Comparison of ENCODE assay signal across 9 cellular contexts in genomic region chr9:37262410-37262809, GRCh38.
DNase-seq lines count a peak whose midpoint lies in the region; ATAC-seq, FAIRE-seq and TF ChIP-seq lines count a peak whose summit lies in the region.
"Had no signal": no experiment of that assay in that cellular context is flagged by ENCODE, and none has a peak within 500 bp of the region (broad histone marks: within the 10 kb centered on the region; RNA-seq: fewer than 3 reads in every experiment).

No MANE protein-coding gene starts in this region.

- H3K14ac ChIP-seq in H1 (ENCODE audit: insufficient read length) = no peak overlapping the region

- H3K79me2 ChIP-seq in H1 (ENCODE audit: control insufficient read depth in 1 of 2, insufficient read depth in 2 of 2, low read length in 2 of 2) (no peaks in the 10 kb centered on the region), osteoblast (ENCODE audit: insufficient read depth, low read length) (peaks cover 4% of the 10 kb centered on the region)

- no peak overlapping the region for H4K5ac ChIP-seq in H1 (ENCODE audit: insufficient read length, low read depth, low read length)

- no peak overlapping the region for H2AFZ ChIP-seq in H1 (ENCODE audit: low read length)
- H2AFZ ChIP-seq in osteoblast (ENCODE audit: low read length) = no peak overlapping the region

- WGBS in H1 (ENCODE audit: extremely low coverage in 1 of 2, insufficient coverage in 1 of 2, insufficient read length in 1 of 2, insufficient replicate concordance in 2 of 2, low coverage in 1 of 2, low lambda C conversion rate in 2 of 2, missing lambda C conversion rate in 1 of 2), 2 experiments = 57% methylated on average over 4 of the region's 4 CpGs; no CpG with 5 or more reads in 1 of the 2 experiments

- H4K20me1 ChIP-seq in H1 (replicated peaks in 1 of 2; ENCODE audit: control insufficient read depth in 1 of 2, insufficient read depth in 2 of 2, low read length in 2 of 2) = peaks cover 0 to 2% of the 10 kb centered on the region in 2 experiments
- no peaks in the 10 kb centered on the region for H4K20me1 ChIP-seq in osteoblast (ENCODE audit: insufficient read depth, low read length)

- DNase-seq in ELR (ENCODE audit: low read depth) (peak; percentile 53), NCI-H2196 (lab: John Stamatoyannopoulos, UW; ENCODE audit: unreplicated experiment) (peak; percentile 36), H1 (ENCODE audit: low read depth in 1 of 2, low spot score in 2 of 2) (no peak), osteoblast (ENCODE audit: insufficient read length, low spot score, missing footprints) (no peak), tibial artery (no peak), LoVo (ENCODE audit: low spot score) (no peak)
- DNase-seq: NCI-H524 treated with DMSO at 0.1 percent for 48 hours had no signal

- no peaks in the 10 kb centered on the region for H3K79me1 ChIP-seq in H1 (ENCODE audit: low read depth, low read length)

- no peak overlapping the region for H2BK120ac ChIP-seq in H1 (replicated peaks; ENCODE audit: low read depth, low read length)

- no peak overlapping the region for H3K18ac ChIP-seq in H1 (ENCODE audit: extremely low read depth, low read length)

- H3K56ac ChIP-seq in H1 (replicated peaks; ENCODE audit: insufficient read length, low read depth, low read length) = no peak overlapping the region

- H3K23ac ChIP-seq in H1 (ENCODE audit: insufficient read length) = no peak overlapping the region

- no peak overlapping the region for H3K4me3 ChIP-seq in H1 (ENCODE audit: extremely low read depth in 1 of 4, insufficient read depth in 2 of 4, low read depth in 3 of 4, low read length in 4 of 4)
- no peak overlapping the region for H3K4me3 ChIP-seq in osteoblast (ENCODE audit: insufficient read depth, low read length)
- no peak overlapping the region for H3K4me3 ChIP-seq in tibial artery

- no peak overlapping the region for H3K4me2 ChIP-seq in H1 (ENCODE audit: insufficient read depth in 1 of 2, low read depth in 2 of 2, low read length in 2 of 2)
- no peak overlapping the region for H3K4me2 ChIP-seq in osteoblast (ENCODE audit: insufficient read depth, low read length)

- H3K27ac ChIP-seq in H1 (ENCODE audit: low read depth, low read length) = no peak overlapping the region
- no peak overlapping the region for H3K27ac ChIP-seq in osteoblast (ENCODE audit: low read depth, low read length)
- H3K27ac ChIP-seq in tibial artery = no peak overlapping the region

- no peak overlapping the region for H3K4ac ChIP-seq in H1 (replicated peaks; ENCODE audit: insufficient read length, low read depth, low read length)

- H2BK20ac ChIP-seq in H1 (ENCODE audit: low read length) = no peak overlapping the region

- no peak overlapping the region for H2BK5ac ChIP-seq in H1 (ENCODE audit: low read depth, low read length)

- CTCF ChIA-PET in H1 (lab: Charles Lee; ENCODE audit: partially characterized antibody) = interaction anchor here (0.6 to 4.4 kb wide), 21 partner anchors 11 to 265 kb away, joined by 3 to 38 read pairs (median 5); no protein-coding TSS in a partner anchor

- POLR2A ChIA-PET in H1 (lab: Charles Lee; ENCODE audit: partially characterized antibody) = no interaction called here

- no peak overlapping the region for H2AK5ac ChIP-seq in H1 (ENCODE audit: low read depth, low read length)

- ATAC-seq in GM19463 (IDR thresholded peaks at IDR 0.05; ENCODE audit: unreplicated experiment) = no peak
- ATAC-seq in GM21381 (IDR thresholded peaks at IDR 0.05; ENCODE audit: unreplicated experiment) = no peak

- H3K9ac ChIP-seq in H1 (replicated peaks in 1 of 4; ENCODE audit: extremely low read depth in 1 of 4, low read depth in 3 of 4, low read length in 3 of 4) = no peak overlapping the region

- intact Hi-C loops in tibial artery (cut with DNase I; ENCODE audit: low total_unique reads) = no loop called here

- H3K9me3 ChIP-seq in H1 (ENCODE audit: insufficient read depth in 2 of 2, low read depth in 1 of 2, low read length in 1 of 2) (no peaks in the 10 kb centered on the region), osteoblast (ENCODE audit: low read depth, low read length) (no peaks in the 10 kb centered on the region), tibial artery (no peaks in the 10 kb centered on the region)

- H3K36me3 ChIP-seq in H1 (ENCODE audit: control insufficient read depth in 2 of 4, insufficient read depth in 4 of 4, low read length in 3 of 4) (no peaks in the 10 kb centered on the region), osteoblast (ENCODE audit: insufficient read depth, low read length) (no peaks in the 10 kb centered on the region), tibial artery (no peaks in the 10 kb centered on the region)

- H4K91ac ChIP-seq in H1 (replicated peaks; ENCODE audit: insufficient read length, low read length) = no peak overlapping the region

- no peaks in the 10 kb centered on the region for H3K27me3 ChIP-seq in H1 (replicated peaks in 1 of 4; ENCODE audit: control insufficient read depth in 3 of 4, extremely low read depth in 1 of 4, insufficient read depth in 3 of 4, low read length in 3 of 4)
- H3K27me3 ChIP-seq in osteoblast (ENCODE audit: insufficient read depth, low read length) = no peaks in the 10 kb centered on the region
- H3K27me3 ChIP-seq in tibial artery = no peaks in the 10 kb centered on the region

- no peak overlapping the region for H2BK15ac ChIP-seq in H1 (ENCODE audit: low read length)

- H3K23me2 ChIP-seq in H1 (ENCODE audit: low read depth, low read length) = no peaks in the 10 kb centered on the region

- peak; percentile 91 to 93 for TF ChIP-seq RAD21 in H1 (IDR thresholded peaks at IDR 0.05 in 1 of 2, conservative IDR thresholded peaks at IDR 0.05 in 1 of 2; ENCODE audit: low read depth in 2 of 2, low read length in 2 of 2)

- TF ChIP-seq EP300 in H1 (IDR thresholded peaks at IDR 0.05; ENCODE audit: borderline replicate concordance in 1 of 2, low read depth in 2 of 2, low read length in 2 of 2) = no peak

- peak; percentile 91 for FAIRE-seq in H1 (lab: Jason Lieb, UNC)

- TF ChIP-seq CTCF in H1 (IDR thresholded peaks at IDR 0.05; ENCODE audit: control extremely low read depth in 1 of 3, insufficient read depth in 1 of 3, low read depth in 1 of 3, low read length in 3 of 3) = peak; percentile 64 to 86 (median 73)
- peak; percentile 73 for TF ChIP-seq CTCF in osteoblast (IDR thresholded peaks at IDR 0.05; ENCODE audit: extremely low read depth, low read depth, low read length)
- no peak for TF ChIP-seq CTCF in tibial artery (IDR thresholded peaks at IDR 0.05)

- H4K8ac ChIP-seq in H1 (ENCODE audit: extremely low read depth, insufficient read depth, low read length) = no peak overlapping the region

- no peak for TF ChIP-seq POLR2A in H1 (IDR thresholded peaks at IDR 0.05; ENCODE audit: control extremely low read depth in 1 of 2, low read depth in 2 of 2, low read length in 2 of 2)

- no peak overlapping the region for H2BK12ac ChIP-seq in H1 (ENCODE audit: low read depth, low read length)

- H3K4me1 ChIP-seq in H1 (replicated peaks in 1 of 4; ENCODE audit: control insufficient read depth in 3 of 4, insufficient read depth in 4 of 4, low read length in 3 of 4) (peaks cover 3 to 6% (median 3%) of the 10 kb centered on the region in 4 experiments), osteoblast (ENCODE audit: insufficient read depth, low read length) (no peaks in the 10 kb centered on the region), tibial artery (no peaks in the 10 kb centered on the region)

TF ChIP-seq in H1, 55 proteins besides CTCF, POLR2A, EP300 and RAD21:
- TF ChIP-seq KDM1A (IDR thresholded peaks at IDR 0.05; ENCODE audit: borderline replicate concordance, low read length) (no peak), TBP (IDR thresholded peaks at IDR 0.05; ENCODE audit: low read depth, low read length) (no peak), YY1 (IDR thresholded peaks at IDR 0.05; ENCODE audit: low read depth, low read length) (no peak), RFX5 (IDR thresholded peaks at IDR 0.05; ENCODE audit: borderline replicate concordance, low read depth, low read length) (no peak), TAF7 (optimal IDR thresholded peaks at IDR 0.05; ENCODE audit: borderline replicate concordance, low read depth, low read length) (no peak), POU5F1 (IDR thresholded peaks at IDR 0.05; ENCODE audit: low read depth, low read length) (no peak), EGR1 (IDR thresholded peaks at IDR 0.05; ENCODE audit: borderline replicate concordance, low read depth, low read length) (no peak), EZH2 (IDR thresholded peaks at IDR 0.05; ENCODE audit: low read depth, low read length, severe bottlenecking) (no peak), GTF2F1 (IDR thresholded peaks at IDR 0.05; ENCODE audit: borderline replicate concordance, low read depth, low read length) (no peak), SP1 (IDR thresholded peaks at IDR 0.05; ENCODE audit: low read depth, low read length) (no peak), SP2 (IDR thresholded peaks at IDR 0.05; ENCODE audit: low read length) (no peak)

Comparison
In these comparisons a context has a peak if more than half of its experiments do, and no peak if none do; other contexts are left out.
1. DNase-seq: peak in ELR (single experiment) and NCI-H2196 (single experiment); none in H1 (0 of 2), osteoblast (single experiment), tibial artery (0 of 2) and LoVo (single experiment).
2. CTCF ChIP-seq: peak in H1 (3 of 3) and osteoblast (single experiment); none in tibial artery (0 of 2).